In the genomic region with DNA sequence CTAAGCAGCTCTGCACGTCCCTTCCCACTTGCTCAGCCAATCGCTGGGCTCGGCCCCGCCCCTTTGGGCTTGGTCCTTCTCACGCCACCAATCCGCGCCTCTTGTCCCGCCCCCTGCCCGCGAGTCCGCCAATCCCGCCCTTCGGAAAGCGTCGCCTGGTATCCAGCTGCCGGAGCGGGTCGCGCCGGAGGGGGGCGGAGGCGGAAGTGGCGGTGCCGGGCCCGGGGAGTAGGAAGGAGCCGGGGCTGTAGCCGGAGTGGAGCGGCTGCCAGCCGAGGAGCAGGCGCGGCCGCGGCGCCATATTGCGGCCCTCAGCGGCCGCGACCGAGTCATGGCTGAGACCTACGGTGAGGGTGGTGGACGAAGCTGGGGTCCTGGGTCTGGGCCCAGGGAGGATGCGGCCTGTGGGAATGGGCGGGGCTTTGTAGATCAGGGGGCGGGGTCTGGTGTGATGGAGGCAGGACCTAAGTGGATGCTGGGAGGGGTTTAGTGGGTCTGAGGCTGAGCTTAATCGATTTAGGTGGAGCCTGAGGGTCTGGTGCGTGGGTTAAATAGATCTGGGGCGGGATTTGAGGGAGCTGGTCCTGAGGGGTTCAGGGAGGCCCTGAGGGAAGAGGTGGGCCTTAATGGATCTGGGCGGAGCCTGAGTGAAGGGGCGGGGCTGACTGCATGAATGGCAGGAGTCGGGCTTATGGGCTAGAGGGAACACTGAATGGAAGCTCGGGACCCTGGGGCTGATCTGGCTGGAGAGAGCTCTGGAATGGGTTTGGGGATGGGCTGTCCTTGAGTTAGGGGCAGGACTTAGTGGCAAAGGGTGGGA, we compare ENCODE assay signal across 1 cellular context.
A peak's percentile ranks its signal among the peaks of the same experiment; 100 is the strongest.
TF ChIP-seq lines count a peak whose summit lies in the region.

A gene with protein sequence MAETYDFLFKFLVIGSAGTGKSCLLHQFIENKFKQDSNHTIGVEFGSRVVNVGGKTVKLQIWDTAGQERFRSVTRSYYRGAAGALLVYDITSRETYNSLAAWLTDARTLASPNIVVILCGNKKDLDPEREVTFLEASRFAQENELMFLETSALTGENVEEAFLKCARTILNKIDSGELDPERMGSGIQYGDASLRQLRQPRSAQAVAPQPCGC (plus strand): TSS at position 203 of the 820 bp plus-strand sequence. CDS start 129 bp downstream, at position 332.

TF ChIP-seq in K562, 482 proteins besides CTCF, POLR2A, EP300 and RAD21 (continued from another document and continues in another):
- TF ChIP-seq, protein P1, sequence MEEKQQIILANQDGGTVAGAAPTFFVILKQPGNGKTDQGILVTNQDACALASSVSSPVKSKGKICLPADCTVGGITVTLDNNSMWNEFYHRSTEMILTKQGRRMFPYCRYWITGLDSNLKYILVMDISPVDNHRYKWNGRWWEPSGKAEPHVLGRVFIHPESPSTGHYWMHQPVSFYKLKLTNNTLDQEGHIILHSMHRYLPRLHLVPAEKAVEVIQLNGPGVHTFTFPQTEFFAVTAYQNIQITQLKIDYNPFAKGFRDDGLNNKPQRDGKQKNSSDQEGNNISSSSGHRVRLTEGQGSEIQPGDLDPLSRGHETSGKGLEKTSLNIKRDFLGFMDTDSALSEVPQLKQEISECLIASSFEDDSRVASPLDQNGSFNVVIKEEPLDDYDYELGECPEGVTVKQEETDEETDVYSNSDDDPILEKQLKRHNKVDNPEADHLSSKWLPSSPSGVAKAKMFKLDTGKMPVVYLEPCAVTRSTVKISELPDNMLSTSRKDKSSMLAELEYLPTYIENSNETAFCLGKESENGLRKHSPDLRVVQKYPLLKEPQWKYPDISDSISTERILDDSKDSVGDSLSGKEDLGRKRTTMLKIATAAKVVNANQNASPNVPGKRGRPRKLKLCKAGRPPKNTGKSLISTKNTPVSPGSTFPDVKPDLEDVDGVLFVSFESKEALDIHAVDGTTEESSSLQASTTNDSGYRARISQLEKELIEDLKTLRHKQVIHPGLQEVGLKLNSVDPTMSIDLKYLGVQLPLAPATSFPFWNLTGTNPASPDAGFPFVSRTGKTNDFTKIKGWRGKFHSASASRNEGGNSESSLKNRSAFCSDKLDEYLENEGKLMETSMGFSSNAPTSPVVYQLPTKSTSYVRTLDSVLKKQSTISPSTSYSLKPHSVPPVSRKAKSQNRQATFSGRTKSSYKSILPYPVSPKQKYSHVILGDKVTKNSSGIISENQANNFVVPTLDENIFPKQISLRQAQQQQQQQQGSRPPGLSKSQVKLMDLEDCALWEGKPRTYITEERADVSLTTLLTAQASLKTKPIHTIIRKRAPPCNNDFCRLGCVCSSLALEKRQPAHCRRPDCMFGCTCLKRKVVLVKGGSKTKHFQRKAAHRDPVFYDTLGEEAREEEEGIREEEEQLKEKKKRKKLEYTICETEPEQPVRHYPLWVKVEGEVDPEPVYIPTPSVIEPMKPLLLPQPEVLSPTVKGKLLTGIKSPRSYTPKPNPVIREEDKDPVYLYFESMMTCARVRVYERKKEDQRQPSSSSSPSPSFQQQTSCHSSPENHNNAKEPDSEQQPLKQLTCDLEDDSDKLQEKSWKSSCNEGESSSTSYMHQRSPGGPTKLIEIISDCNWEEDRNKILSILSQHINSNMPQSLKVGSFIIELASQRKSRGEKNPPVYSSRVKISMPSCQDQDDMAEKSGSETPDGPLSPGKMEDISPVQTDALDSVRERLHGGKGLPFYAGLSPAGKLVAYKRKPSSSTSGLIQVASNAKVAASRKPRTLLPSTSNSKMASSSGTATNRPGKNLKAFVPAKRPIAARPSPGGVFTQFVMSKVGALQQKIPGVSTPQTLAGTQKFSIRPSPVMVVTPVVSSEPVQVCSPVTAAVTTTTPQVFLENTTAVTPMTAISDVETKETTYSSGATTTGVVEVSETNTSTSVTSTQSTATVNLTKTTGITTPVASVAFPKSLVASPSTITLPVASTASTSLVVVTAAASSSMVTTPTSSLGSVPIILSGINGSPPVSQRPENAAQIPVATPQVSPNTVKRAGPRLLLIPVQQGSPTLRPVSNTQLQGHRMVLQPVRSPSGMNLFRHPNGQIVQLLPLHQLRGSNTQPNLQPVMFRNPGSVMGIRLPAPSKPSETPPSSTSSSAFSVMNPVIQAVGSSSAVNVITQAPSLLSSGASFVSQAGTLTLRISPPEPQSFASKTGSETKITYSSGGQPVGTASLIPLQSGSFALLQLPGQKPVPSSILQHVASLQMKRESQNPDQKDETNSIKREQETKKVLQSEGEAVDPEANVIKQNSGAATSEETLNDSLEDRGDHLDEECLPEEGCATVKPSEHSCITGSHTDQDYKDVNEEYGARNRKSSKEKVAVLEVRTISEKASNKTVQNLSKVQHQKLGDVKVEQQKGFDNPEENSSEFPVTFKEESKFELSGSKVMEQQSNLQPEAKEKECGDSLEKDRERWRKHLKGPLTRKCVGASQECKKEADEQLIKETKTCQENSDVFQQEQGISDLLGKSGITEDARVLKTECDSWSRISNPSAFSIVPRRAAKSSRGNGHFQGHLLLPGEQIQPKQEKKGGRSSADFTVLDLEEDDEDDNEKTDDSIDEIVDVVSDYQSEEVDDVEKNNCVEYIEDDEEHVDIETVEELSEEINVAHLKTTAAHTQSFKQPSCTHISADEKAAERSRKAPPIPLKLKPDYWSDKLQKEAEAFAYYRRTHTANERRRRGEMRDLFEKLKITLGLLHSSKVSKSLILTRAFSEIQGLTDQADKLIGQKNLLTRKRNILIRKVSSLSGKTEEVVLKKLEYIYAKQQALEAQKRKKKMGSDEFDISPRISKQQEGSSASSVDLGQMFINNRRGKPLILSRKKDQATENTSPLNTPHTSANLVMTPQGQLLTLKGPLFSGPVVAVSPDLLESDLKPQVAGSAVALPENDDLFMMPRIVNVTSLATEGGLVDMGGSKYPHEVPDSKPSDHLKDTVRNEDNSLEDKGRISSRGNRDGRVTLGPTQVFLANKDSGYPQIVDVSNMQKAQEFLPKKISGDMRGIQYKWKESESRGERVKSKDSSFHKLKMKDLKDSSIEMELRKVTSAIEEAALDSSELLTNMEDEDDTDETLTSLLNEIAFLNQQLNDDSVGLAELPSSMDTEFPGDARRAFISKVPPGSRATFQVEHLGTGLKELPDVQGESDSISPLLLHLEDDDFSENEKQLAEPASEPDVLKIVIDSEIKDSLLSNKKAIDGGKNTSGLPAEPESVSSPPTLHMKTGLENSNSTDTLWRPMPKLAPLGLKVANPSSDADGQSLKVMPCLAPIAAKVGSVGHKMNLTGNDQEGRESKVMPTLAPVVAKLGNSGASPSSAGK (IDR thresholded peaks at IDR 0.05) = no peak
- TF ChIP-seq RB1 (IDR thresholded peaks at IDR 0.05; ENCODE audit: low read depth) (peak; percentile 86), MTA3 (IDR thresholded peaks at IDR 0.05; ENCODE audit: borderline replicate concordance) (peak; percentile 36; the same call in 1 of the 2 replicates), E2F3 (CRISPR knock-in tag; IDR thresholded peaks at IDR 0.05) (no peak), KLF13 (tag; IDR thresholded peaks at IDR 0.05; ENCODE audit: borderline replicate concordance, low read depth) (peak; percentile 64; the same call in 1 of the 2 replicates), XRCC5 (IDR thresholded peaks at IDR 0.05; ENCODE audit: low read depth, low read length) (no peak), HNRNPK (IDR thresholded peaks at IDR 0.05; ENCODE audit: low read depth, low read length, poor library complexity, severe bottlenecking) (peak; percentile 72), TBL1XR1 (IDR thresholded peaks at IDR 0.05; ENCODE audit: low read length in 2 of 2) (no peak), SAP30 (IDR thresholded peaks at IDR 0.05; ENCODE audit: borderline replicate concordance, insufficient read depth, low read depth, low read length, poor library complexity, severe bottlenecking) (peak; percentile 94), RBFOX2 (IDR thresholded peaks at IDR 0.05; ENCODE audit: low read depth, low read length) (peak; percentile 87), TBP (optimal IDR thresholded peaks at IDR 0.05; ENCODE audit: low read depth, low read length) (peak; percentile 56), GABPA (tag; conservative IDR thresholded peaks at IDR 0.05; ENCODE audit: low read depth) (peak; percentile 92), ELF4 (CRISPR knock-in tag; IDR thresholded peaks at IDR 0.05) (peak; percentile 84; the same call in 1 of the 2 replicates), C11orf30 (IDR thresholded peaks at IDR 0.05; ENCODE audit: low read depth) (peak; percentile 65), JUND (IDR thresholded peaks at IDR 0.05; ENCODE audit: borderline replicate concordance, low read depth, low read length) (no peak), JUND (tag; IDR thresholded peaks at IDR 0.05; ENCODE audit: borderline replicate concordance, low read depth, low read length) (no peak), ZZZ3 (IDR thresholded peaks at IDR 0.05) (no peak), NR3C1 (CRISPR knock-in tag; IDR thresholded peaks at IDR 0.05) (no peak), SREBF1 (IDR thresholded peaks at IDR 0.05; ENCODE audit: borderline replicate concordance, low read depth, low read length) (0 out of 2 replicates have a peak, but pooled peaks have one; percentile 54), PCBP1 (IDR thresholded peaks at IDR 0.05; ENCODE audit: low read depth, low read length, poor library complexity, severe bottlenecking) (peak; percentile 73), EGR1 (conservative IDR thresholded peaks at IDR 0.05) (peak; percentile 54), ERF (CRISPR knock-in tag; IDR thresholded peaks at IDR 0.05) (no peak), ETV5 (CRISPR knock-in tag; IDR thresholded peaks at IDR 0.05; ENCODE audit: low read depth) (peak; percentile 86), PML (IDR thresholded peaks at IDR 0.05; ENCODE audit: low read length) (no peak; the same call in 1 of the 2 replicates), KLF1 (tag; IDR thresholded peaks at IDR 0.05) (no peak), CREM (IDR thresholded peaks at IDR 0.05; ENCODE audit: low read depth) (peak; percentile 89), POLR2AphosphoS2 (IDR thresholded peaks at IDR 0.05; ENCODE audit: low read length) (no peak), MBD2 (IDR thresholded peaks at IDR 0.05; ENCODE audit: borderline replicate concordance, low read depth) (peak; percentile 99), NCOA4 (IDR thresholded peaks at IDR 0.05; ENCODE audit: partially characterized antibody) (no peak), GABPB1 (CRISPR knock-in tag; IDR thresholded peaks at IDR 0.05) (peak; percentile 87), ZNF695 (CRISPR knock-in tag; IDR thresholded peaks at IDR 0.05) (no peak)
- TF ChIP-seq, protein P2, sequence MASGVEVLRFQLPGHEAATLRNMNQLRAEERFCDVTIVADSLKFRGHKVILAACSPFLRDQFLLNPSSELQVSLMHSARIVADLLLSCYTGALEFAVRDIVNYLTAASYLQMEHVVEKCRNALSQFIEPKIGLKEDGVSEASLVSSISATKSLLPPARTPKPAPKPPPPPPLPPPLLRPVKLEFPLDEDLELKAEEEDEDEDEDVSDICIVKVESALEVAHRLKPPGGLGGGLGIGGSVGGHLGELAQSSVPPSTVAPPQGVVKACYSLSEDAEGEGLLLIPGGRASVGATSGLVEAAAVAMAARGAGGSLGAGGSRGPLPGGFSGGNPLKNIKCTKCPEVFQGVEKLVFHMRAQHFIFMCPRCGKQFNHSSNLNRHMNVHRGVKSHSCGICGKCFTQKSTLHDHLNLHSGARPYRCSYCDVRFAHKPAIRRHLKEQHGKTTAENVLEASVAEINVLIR (CRISPR knock-in tag; IDR thresholded peaks at IDR 0.05) = 0 out of 2 replicates have a peak, but pooled peaks have one; percentile 21
- TF ChIP-seq, protein P3, sequence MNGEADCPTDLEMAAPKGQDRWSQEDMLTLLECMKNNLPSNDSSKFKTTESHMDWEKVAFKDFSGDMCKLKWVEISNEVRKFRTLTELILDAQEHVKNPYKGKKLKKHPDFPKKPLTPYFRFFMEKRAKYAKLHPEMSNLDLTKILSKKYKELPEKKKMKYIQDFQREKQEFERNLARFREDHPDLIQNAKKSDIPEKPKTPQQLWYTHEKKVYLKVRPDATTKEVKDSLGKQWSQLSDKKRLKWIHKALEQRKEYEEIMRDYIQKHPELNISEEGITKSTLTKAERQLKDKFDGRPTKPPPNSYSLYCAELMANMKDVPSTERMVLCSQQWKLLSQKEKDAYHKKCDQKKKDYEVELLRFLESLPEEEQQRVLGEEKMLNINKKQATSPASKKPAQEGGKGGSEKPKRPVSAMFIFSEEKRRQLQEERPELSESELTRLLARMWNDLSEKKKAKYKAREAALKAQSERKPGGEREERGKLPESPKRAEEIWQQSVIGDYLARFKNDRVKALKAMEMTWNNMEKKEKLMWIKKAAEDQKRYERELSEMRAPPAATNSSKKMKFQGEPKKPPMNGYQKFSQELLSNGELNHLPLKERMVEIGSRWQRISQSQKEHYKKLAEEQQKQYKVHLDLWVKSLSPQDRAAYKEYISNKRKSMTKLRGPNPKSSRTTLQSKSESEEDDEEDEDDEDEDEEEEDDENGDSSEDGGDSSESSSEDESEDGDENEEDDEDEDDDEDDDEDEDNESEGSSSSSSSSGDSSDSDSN (IDR thresholded peaks at IDR 0.05; ENCODE audit: borderline replicate concordance in 1 of 2, low read depth in 2 of 2, low read length in 2 of 2) = 0 out of 4 replicates have a peak, but pooled peaks of 1 of the 2 experiments have one; percentile 70
- TF ChIP-seq, protein P4, sequence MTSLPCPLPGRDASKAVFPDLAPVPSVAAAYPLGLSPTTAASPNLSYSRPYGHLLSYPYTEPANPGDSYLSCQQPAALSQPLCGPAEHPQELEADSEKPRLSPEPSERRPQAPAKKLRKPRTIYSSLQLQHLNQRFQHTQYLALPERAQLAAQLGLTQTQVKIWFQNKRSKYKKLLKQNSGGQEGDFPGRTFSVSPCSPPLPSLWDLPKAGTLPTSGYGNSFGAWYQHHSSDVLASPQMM (CRISPR knock-in tag; IDR thresholded peaks at IDR 0.05) = no peak
- TF ChIP-seq, protein P5, sequence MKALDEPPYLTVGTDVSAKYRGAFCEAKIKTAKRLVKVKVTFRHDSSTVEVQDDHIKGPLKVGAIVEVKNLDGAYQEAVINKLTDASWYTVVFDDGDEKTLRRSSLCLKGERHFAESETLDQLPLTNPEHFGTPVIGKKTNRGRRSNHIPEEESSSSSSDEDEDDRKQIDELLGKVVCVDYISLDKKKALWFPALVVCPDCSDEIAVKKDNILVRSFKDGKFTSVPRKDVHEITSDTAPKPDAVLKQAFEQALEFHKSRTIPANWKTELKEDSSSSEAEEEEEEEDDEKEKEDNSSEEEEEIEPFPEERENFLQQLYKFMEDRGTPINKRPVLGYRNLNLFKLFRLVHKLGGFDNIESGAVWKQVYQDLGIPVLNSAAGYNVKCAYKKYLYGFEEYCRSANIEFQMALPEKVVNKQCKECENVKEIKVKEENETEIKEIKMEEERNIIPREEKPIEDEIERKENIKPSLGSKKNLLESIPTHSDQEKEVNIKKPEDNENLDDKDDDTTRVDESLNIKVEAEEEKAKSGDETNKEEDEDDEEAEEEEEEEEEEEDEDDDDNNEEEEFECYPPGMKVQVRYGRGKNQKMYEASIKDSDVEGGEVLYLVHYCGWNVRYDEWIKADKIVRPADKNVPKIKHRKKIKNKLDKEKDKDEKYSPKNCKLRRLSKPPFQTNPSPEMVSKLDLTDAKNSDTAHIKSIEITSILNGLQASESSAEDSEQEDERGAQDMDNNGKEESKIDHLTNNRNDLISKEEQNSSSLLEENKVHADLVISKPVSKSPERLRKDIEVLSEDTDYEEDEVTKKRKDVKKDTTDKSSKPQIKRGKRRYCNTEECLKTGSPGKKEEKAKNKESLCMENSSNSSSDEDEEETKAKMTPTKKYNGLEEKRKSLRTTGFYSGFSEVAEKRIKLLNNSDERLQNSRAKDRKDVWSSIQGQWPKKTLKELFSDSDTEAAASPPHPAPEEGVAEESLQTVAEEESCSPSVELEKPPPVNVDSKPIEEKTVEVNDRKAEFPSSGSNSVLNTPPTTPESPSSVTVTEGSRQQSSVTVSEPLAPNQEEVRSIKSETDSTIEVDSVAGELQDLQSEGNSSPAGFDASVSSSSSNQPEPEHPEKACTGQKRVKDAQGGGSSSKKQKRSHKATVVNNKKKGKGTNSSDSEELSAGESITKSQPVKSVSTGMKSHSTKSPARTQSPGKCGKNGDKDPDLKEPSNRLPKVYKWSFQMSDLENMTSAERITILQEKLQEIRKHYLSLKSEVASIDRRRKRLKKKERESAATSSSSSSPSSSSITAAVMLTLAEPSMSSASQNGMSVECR (CRISPR knock-in tag; IDR thresholded peaks at IDR 0.05) = peak; percentile 73
